In the genomic region with DNA sequence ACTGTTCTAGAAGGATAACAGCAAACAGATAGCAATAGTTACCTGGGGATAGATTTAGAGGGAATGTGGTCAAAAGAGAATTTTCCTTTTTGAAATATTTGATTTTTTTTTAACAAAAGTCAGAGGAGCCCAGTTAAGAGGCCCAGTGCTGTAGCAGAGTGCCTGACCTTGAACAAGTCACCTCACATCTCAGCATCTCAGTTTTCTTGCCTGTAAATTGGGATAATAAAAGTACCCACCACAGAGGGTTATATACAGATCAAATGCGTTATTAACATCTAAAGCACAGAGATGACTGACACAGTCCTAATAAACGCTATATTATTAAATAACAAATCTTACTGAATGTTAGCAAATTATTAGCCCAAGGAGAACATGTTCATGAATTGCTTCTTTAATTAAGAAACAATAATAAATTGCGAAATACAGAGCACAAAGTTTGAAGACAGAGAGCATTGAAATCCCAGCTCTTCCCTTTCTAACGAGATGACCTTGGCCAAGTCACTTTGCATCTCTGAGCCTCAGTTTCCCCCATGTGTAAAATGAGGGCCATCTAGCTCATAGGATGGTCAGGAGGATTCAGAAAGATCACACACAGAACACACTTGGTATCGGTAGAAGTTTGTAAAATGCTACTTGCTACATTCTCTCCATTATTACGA, we compare ENCODE assay signal across 21 cellular contexts. TPM values are rescaled to one million over a fixed set of nuclear protein-coding genes. Genes with fewer than 3 reads are reported as not detected.
DNase-seq lines count a peak whose midpoint lies in the region; ATAC-seq, FAIRE-seq and TF ChIP-seq lines count a peak whose summit lies in the region.
"Had no signal": no experiment of that assay in that cellular context is flagged by ENCODE, and none has a peak within 500 bp of the region (broad histone marks: within the 10 kb centered on the region; RNA-seq: fewer than 3 reads in every experiment).

No MANE protein-coding gene starts in this region.

- no TSS peak for BruUV-seq in HepG2 (replicated peaks; lab: Mats Ljungman, UMichigan)

- no peak overlapping the region for H3K4me2 ChIP-seq in HepG2 (ENCODE audit: low read depth, low read length)

- FAIRE-seq in HepG2 (lab: Jason Lieb, UNC) (no peak), small intestine (lab: Jason Lieb, UNC) (no peak)
- FAIRE-seq: G401.6, GM12892, GM19239, H1 had no signal

- intact Hi-C loops in HepG2 (cut with micrococcal nuclease; ENCODE audit: unreplicated experiment), result no loop called here
- intact Hi-C loops in right lobe of liver (cut with DNase I), result no loop called here
- intact Hi-C loops in ascending aorta (cut with DNase I), result no loop called here
- intact Hi-C loops in tibial artery (cut with DNase I; ENCODE audit: low total_unique reads), result loop anchor here (5.0 to 10.0 kb wide), 2 partner anchors 50 to 352 kb away; a partner anchor contains a TSS

- no peak for ATAC-seq in HepG2
- no peak for ATAC-seq in right lobe of liver

- no peak for TF ChIP-seq EP300 in HepG2 (IDR thresholded peaks at IDR 0.05; ENCODE audit: low read depth in 2 of 2, low read length in 2 of 2)
- TF ChIP-seq EP300 in HepG2 (CRISPR knock-in tag; IDR thresholded peaks at IDR 0.05; ENCODE audit: borderline replicate concordance), result no peak

- no peak overlapping the region for H3K9ac ChIP-seq in HepG2 (ENCODE audit: insufficient read depth, low read depth, low read length)
- H3K9ac ChIP-seq: GM23248 had no signal

- no peaks in the 10 kb centered on the region for H3K79me2 ChIP-seq in HepG2 (ENCODE audit: insufficient read depth, low read length)

- H4K20me1 ChIP-seq in HepG2 (ENCODE audit: insufficient read depth, low read length), result no peaks in the 10 kb centered on the region

- TF ChIP-seq CTCF in HepG2 (CRISPR knock-in tag; IDR thresholded peaks at IDR 0.05), result no peak
- no peak for TF ChIP-seq CTCF in right lobe of liver (IDR thresholded peaks at IDR 0.05)
- TF ChIP-seq CTCF in ascending aorta (IDR thresholded peaks at IDR 0.05), result no peak
- TF ChIP-seq CTCF in tibial artery (IDR thresholded peaks at IDR 0.05), result no peak

- 14% methylated on average over 6 of the region's 6 CpGs for WGBS in HepG2 (ENCODE audit: low lambda C conversion rate)
- 59% methylated on average over 4 of the region's 6 CpGs for WGBS in right lobe of liver (ENCODE audit: insufficient coverage, low coverage, low lambda C conversion rate, missing lambda C conversion rate)
- 47 to 78% (median 57%) methylated on average over 6 of the region's 6 CpGs for WGBS in small intestine, 3 donors

- H3K27ac ChIP-seq in HepG2 (ENCODE audit: extremely low read length, insufficient read depth, low read length) (no peak overlapping the region), right lobe of liver (no peak overlapping the region), ascending aorta (peak overlapping the region; percentile 54 to 58), tibial artery (peak overlapping the region; percentile 50 to 75), small intestine (ENCODE audit: low read depth in 1 of 2, low read length in 1 of 2) (no peak overlapping the region)
- H3K27ac ChIP-seq: GM23248 had no signal

- H3K4me1 ChIP-seq in HepG2 (ENCODE audit: insufficient read depth, low read length) (no peaks in the 10 kb centered on the region), right lobe of liver (no peaks in the 10 kb centered on the region), ascending aorta (peaks cover 0 to 13% of the 10 kb centered on the region in 2 donors), tibial artery (peaks cover 0 to 55% (median 20%) of the 10 kb centered on the region in 4 donors), small intestine (ENCODE audit: control insufficient read depth in 2 of 2, insufficient read depth in 1 of 2, low read depth in 1 of 2, low read length in 1 of 2) (no peaks in the 10 kb centered on the region)

- no peak for DNase-seq in HepG2 (ENCODE audit: low spot score)
- no peak for DNase-seq in right lobe of liver
- no peak for DNase-seq in ascending aorta (ENCODE audit: low spot score in 2 of 2)
- DNase-seq in tibial artery, result no peak
- DNase-seq in small intestine, result no peak
- DNase-seq in LoVo (ENCODE audit: low spot score), result no peak
- DNase-seq: 8988T; C1 segment of cervical spinal cord; Calu3; CD4-positive, alpha-beta memory T cell; COR-L47; DMS153; DND-41; GM23248; H7; HCEC 1CT had no signal

- no peak overlapping the region for H2AFZ ChIP-seq in HepG2 (ENCODE audit: low read length)
- H2AFZ ChIP-seq: GM23248 had no signal

- no peaks in the 10 kb centered on the region for H3K27me3 ChIP-seq in HepG2 (ENCODE audit: control insufficient read depth in 1 of 2, insufficient read depth in 2 of 2, low read length in 2 of 2)
- H3K27me3 ChIP-seq in right lobe of liver, result no peaks in the 10 kb centered on the region
- H3K27me3 ChIP-seq in ascending aorta, result no peaks in the 10 kb centered on the region
- H3K27me3 ChIP-seq in tibial artery, result no peaks in the 10 kb centered on the region
- H3K27me3 ChIP-seq in small intestine (ENCODE audit: control insufficient read depth in 2 of 2, insufficient read depth in 2 of 2, low read length in 2 of 2), result no peaks in the 10 kb centered on the region

- CTCF ChIA-PET in HepG2 (lab: Yijun Ruan, JAX; ENCODE audit: low intra/inter-chr PET ratio, low total read pairs), result interaction anchor here (9.6 kb wide), 1 partner anchor 199 kb away, joined by 198 read pairs; no protein-coding TSS in a partner anchor

- H3K9me3 ChIP-seq in HepG2 (ENCODE audit: low read length) (no peaks in the 10 kb centered on the region), right lobe of liver (no peaks in the 10 kb centered on the region), ascending aorta (no peaks in the 10 kb centered on the region), tibial artery (no peaks in the 10 kb centered on the region), small intestine (ENCODE audit: control insufficient read depth, low read depth) (no peaks in the 10 kb centered on the region)

- TF ChIP-seq POLR2A in HepG2 (IDR thresholded peaks at IDR 0.05; ENCODE audit: insufficient read depth in 1 of 2, low read depth in 2 of 2, low read length in 2 of 2), result no peak
- TF ChIP-seq POLR2A in right lobe of liver (IDR thresholded peaks at IDR 0.05), result no peak

- POLR2A ChIA-PET in HepG2 (lab: Yijun Ruan, JAX), result no interaction called here

- in situ Hi-C loops in HepG2 (cut with HindIII; ENCODE audit: extremely low pct_ligation_motif_present, low pct_unique_long_range_greater_than_20kb), result no loop called here

- H3K4me3 ChIP-seq in HepG2 (replicated peaks in 1 of 3; ENCODE audit: insufficient read depth in 1 of 3, low read depth in 2 of 3, low read length in 3 of 3) (no peak overlapping the region), right lobe of liver (no peak overlapping the region), ascending aorta (no peak overlapping the region), tibial artery (no peak overlapping the region), small intestine (ENCODE audit: low read depth in 1 of 2, low read length in 2 of 2) (no peak overlapping the region)
- H3K4me3 ChIP-seq: GM23248 had no signal

- no peaks in the 10 kb centered on the region for H3K36me3 ChIP-seq in HepG2 (replicated peaks in 1 of 2; ENCODE audit: control insufficient read depth in 1 of 2, insufficient read depth in 2 of 2, low read length in 2 of 2)
- no peaks in the 10 kb centered on the region for H3K36me3 ChIP-seq in right lobe of liver
- peaks cover 44 to 90% of the 10 kb centered on the region in 2 donors for H3K36me3 ChIP-seq in ascending aorta
- H3K36me3 ChIP-seq in tibial artery, result peaks cover 47 to 74% (median 55%) of the 10 kb centered on the region in 3 donors
- H3K36me3 ChIP-seq in small intestine (ENCODE audit: control insufficient read depth in 2 of 2, insufficient read depth in 2 of 2, low read length in 2 of 2), result no peaks in the 10 kb centered on the region

- no peak for TF ChIP-seq RAD21 in HepG2 (CRISPR knock-in tag; IDR thresholded peaks at IDR 0.05)

RNA-seq across cellular contexts. Expression of a gene that starts 35.5 kb away (rescaled TPM):
- total RNA-seq in HepG2 (2016; rRNA removed; fragmentation: Illumina TruSeq; extraction: Trizol) (not detected in 2 replicates), right lobe of liver (10 to 100 TPM in 5 of 6 experiments, 1 to 10 TPM in 1; 9.0 to 30.5 (median 13.7) TPM), ascending aorta (288 TPM)
- total RNA-seq in HepG2 (2016; cell fraction: cytosol; rRNA removed; fragmentation: Illumina TruSeq; extraction: Trizol; ENCODE audit: low read depth), result not detected in 2 replicates
- not detected in 2 replicates for total RNA-seq in HepG2 (2016; cell fraction: insoluble cytoplasmic fraction; rRNA removed; fragmentation: Illumina TruSeq; extraction: Trizol)
- not detected in 2 replicates for total RNA-seq in HepG2 (2016; cell fraction: membrane; rRNA removed; fragmentation: Illumina TruSeq; extraction: Trizol)
- not detected in 2 replicates for total RNA-seq in HepG2 (2016; cell fraction: nucleus; rRNA removed; fragmentation: Illumina TruSeq; extraction: Trizol)
- polyA plus RNA-seq in HepG2 (2011; rRNA removed) (not detected in 2 replicates), small intestine (10 to 100 TPM in 1 of 3 donors, under 1 TPM in 2; 0.22 to 15.1 (median 0.54) TPM)
- not detected in 2 replicates for polyA plus RNA-seq in HepG2 (2011; cell fraction: cytosol; rRNA removed)
- not detected in 2 replicates for polyA plus RNA-seq in HepG2 (2011; cell fraction: nucleus; rRNA removed)
- not detected in 2 replicates for polyA plus RNA-seq in HepG2 (2012)
- polyA plus RNA-seq in HepG2 (2016; cell fraction: cytosol; fragmentation: Illumina TruSeq; extraction: Trizol; ENCODE audit: low read depth), result not detected in 2 replicates
- not detected in 2 replicates for polyA plus RNA-seq in HepG2 (2016; cell fraction: insoluble cytoplasmic fraction; fragmentation: Illumina TruSeq; extraction: Trizol; ENCODE audit: low read depth)
- not detected in 2 replicates for polyA plus RNA-seq in HepG2 (2016; cell fraction: membrane; fragmentation: Illumina TruSeq; extraction: Trizol; ENCODE audit: low read depth)
- not detected in 2 replicates for polyA plus RNA-seq in HepG2 (2016; cell fraction: nucleus; fragmentation: Illumina TruSeq; extraction: Trizol; ENCODE audit: insufficient read depth, low read depth)
- not detected in 2 replicates for polyA minus RNA-seq in HepG2 (2011; rRNA and poly(A)+ RNA removed; ENCODE audit: low replicate concordance)
- not detected in 2 replicates for polyA minus RNA-seq in HepG2 (2011; cell fraction: cytosol; rRNA and poly(A)+ RNA removed)
- polyA minus RNA-seq in HepG2 (2011; cell fraction: nucleus; rRNA and poly(A)+ RNA removed), result not detected in 2 replicates
- total RNA-seq: A673; CD4-positive, alpha-beta memory T cell had no signal
- polyA plus RNA-seq: CD4-positive, alpha-beta memory T cell had no signal

RNA-seq across cellular contexts. Expression of a gene that starts 49.9 kb away (rescaled TPM):
- total RNA-seq in HepG2 (2016; rRNA removed; fragmentation: Illumina TruSeq; extraction: Trizol) (0.02 TPM in 1 of 2 replicates, not detected in the other), right lobe of liver (1 to 10 TPM; 1.5 to 8.2 (median 3.8) TPM), ascending aorta (not detected)
- total RNA-seq in HepG2 (2016; cell fraction: cytosol; rRNA removed; fragmentation: Illumina TruSeq; extraction: Trizol; ENCODE audit: low read depth), result not detected in 2 replicates
- 0.04 TPM in 1 of 2 replicates, not detected in the other for total RNA-seq in HepG2 (2016; cell fraction: insoluble cytoplasmic fraction; rRNA removed; fragmentation: Illumina TruSeq; extraction: Trizol)
- not detected in 2 replicates for total RNA-seq in HepG2 (2016; cell fraction: membrane; rRNA removed; fragmentation: Illumina TruSeq; extraction: Trizol)
- total RNA-seq in HepG2 (2016; cell fraction: nucleus; rRNA removed; fragmentation: Illumina TruSeq; extraction: Trizol), result 0.09 TPM in 1 of 2 replicates, not detected in the other
- polyA plus RNA-seq in HepG2 (2011; rRNA removed) (0.01 TPM in 1 of 2 replicates, not detected in the other), small intestine (1 to 10 TPM in 1 of 3 donors, not detected in 2; 1.2 TPM)
- 0.03 TPM in 1 of 2 replicates, not detected in the other for polyA plus RNA-seq in HepG2 (2011; cell fraction: cytosol; rRNA removed)
- polyA plus RNA-seq in HepG2 (2011; cell fraction: nucleus; rRNA removed), result not detected in 2 replicates
- polyA plus RNA-seq in HepG2 (2012), result 0.05 and 0.09 TPM in 2 replicates
- not detected in 2 replicates for polyA plus RNA-seq in HepG2 (2016; cell fraction: cytosol; fragmentation: Illumina TruSeq; extraction: Trizol; ENCODE audit: low read depth)
- polyA plus RNA-seq in HepG2 (2016; cell fraction: insoluble cytoplasmic fraction; fragmentation: Illumina TruSeq; extraction: Trizol; ENCODE audit: low read depth), result not detected in 2 replicates
- polyA plus RNA-seq in HepG2 (2016; cell fraction: membrane; fragmentation: Illumina TruSeq; extraction: Trizol; ENCODE audit: low read depth), result not detected in 2 replicates
- polyA plus RNA-seq in HepG2 (2016; cell fraction: nucleus; fragmentation: Illumina TruSeq; extraction: Trizol; ENCODE audit: insufficient read depth, low read depth), result not detected in 2 replicates
- 0.16 TPM in 1 of 2 replicates, not detected in the other for polyA minus RNA-seq in HepG2 (2011; rRNA and poly(A)+ RNA removed; ENCODE audit: low replicate concordance)
- polyA minus RNA-seq in HepG2 (2011; cell fraction: cytosol; rRNA and poly(A)+ RNA removed), result not detected in 2 replicates
- under 0.01 TPM in 1 of 2 replicates, not detected in the other for polyA minus RNA-seq in HepG2 (2011; cell fraction: nucleus; rRNA and poly(A)+ RNA removed)
- total RNA-seq: A673; Calu3; CD4-positive, alpha-beta memory T cell had no signal

Comparison
In these comparisons a context has a peak if more than half of its experiments do, and no peak if none do; other contexts are left out.
1. RNA of a gene that starts 35.5 kb away (total RNA-seq): 288 TPM in ascending aorta (single experiment) and 9.0 to 30.5 TPM in right lobe of liver; not detected in HepG2; every median in the first group is over 4 times any median in the second.
2. H3K27ac ChIP-seq: peak in ascending aorta (2 of 2) and tibial artery (2 of 2); none in HepG2 (single experiment), right lobe of liver (0 of 3) and small intestine (0 of 2).